11 cellular contexts compared by ENCODE assay signal in the genomic region with DNA sequence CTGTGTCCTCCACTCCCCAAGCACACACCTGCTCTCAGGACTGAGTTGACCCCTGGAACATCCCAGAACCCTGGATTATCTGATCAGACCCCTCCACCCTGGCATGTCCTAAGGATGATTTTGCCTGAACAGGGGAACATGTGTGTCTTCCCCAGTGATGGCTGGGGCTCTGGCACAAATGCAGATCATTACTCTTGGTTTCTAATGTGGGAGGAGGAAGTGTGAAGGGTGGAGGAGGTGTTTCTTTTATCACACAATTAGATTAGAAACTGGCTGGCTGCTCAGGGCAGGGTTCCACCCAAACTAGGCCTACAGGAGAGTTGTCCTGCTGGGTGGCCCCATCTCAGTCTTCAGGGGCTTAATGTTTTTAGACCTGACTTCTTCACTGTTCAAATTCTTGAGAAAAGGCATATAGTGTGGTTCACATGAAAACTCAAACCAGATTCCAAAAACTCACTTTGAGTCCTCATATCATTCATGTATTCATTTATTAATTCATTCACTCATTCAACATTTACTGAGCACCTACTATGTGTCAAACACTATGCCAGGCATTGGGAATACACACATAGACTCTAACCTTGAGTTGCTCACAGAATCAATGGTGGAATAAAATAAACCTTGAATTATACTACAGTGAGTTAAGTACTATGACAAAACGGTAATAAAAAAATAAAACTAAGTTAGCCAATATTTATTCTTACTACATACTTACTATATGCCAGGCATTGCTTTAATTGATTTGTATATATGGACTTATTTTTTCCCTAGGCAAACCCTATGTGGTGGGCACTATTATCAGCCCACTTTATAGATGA.
A peak's percentile ranks its signal among the peaks of the same experiment; 100 is the strongest.
DNase-seq lines count a peak whose midpoint lies in the region; ATAC-seq, FAIRE-seq and TF ChIP-seq lines count a peak whose summit lies in the region.
"Had no signal": no experiment of that assay in that cellular context is flagged by ENCODE, and none has a peak within 500 bp of the region (broad histone marks: within the 10 kb centered on the region; RNA-seq: fewer than 3 reads in every experiment).

No MANE protein-coding gene starts in this region.

- H3K36me3 ChIP-seq in GM12878 (ENCODE audit: control insufficient read depth in 2 of 2, insufficient read depth in 2 of 2, low read length in 1 of 2), result no peaks in the 10 kb centered on the region
- H3K36me3 ChIP-seq in OCI-LY7 (ENCODE audit: insufficient read depth, low read length), result no peaks in the 10 kb centered on the region
- no peaks in the 10 kb centered on the region for H3K36me3 ChIP-seq in right atrium auricular region

- SMC1A ChIA-PET in GM12878 (lab: Charles Lee; ENCODE audit: uncharacterized antibody, unreplicated experiment), result interaction anchor here (0.7 to 2.5 kb wide), 12 partner anchors 8 to 220 kb away, joined by 3 to 14 read pairs (median 6); no protein-coding TSS in a partner anchor

- ATAC-seq in GM19372 (IDR thresholded peaks at IDR 0.05; ENCODE audit: low read depth, unreplicated experiment), result peak; percentile 53
- ATAC-seq in HG03095 (IDR thresholded peaks at IDR 0.05; ENCODE audit: unreplicated experiment), result peak; percentile 52
- ATAC-seq in GM12878, result peak; percentile 73

- H3K79me2 ChIP-seq in GM12878 (ENCODE audit: control insufficient read depth, insufficient read depth, low read length), result no peaks in the 10 kb centered on the region
- no peaks in the 10 kb centered on the region for H3K79me2 ChIP-seq in OCI-LY7 (ENCODE audit: insufficient read depth, low read depth, low read length)

- peak overlapping the region; percentile 9; the same call in 1 of the 2 replicates for H3K27ac ChIP-seq in GM12878 (ENCODE audit: control insufficient read depth, insufficient read depth)
- H3K27ac ChIP-seq in OCI-LY7 (ENCODE audit: low read depth, low read length, poor library complexity, severe bottlenecking), result no peak overlapping the region
- no peak overlapping the region for H3K27ac ChIP-seq in right atrium auricular region

- DNase-seq in GM10248 (ENCODE audit: extremely low spot score) (peak; percentile 29), GM12878 (ENCODE audit: low read depth, low spot score) (no peak), OCI-LY7 (ENCODE audit: low spot score) (no peak), A172 (ENCODE audit: low spot score) (no peak), right atrium auricular region (ENCODE audit: low spot score) (no peak), NCI-H1092 (lab: John Stamatoyannopoulos, UW) (no peak)
- DNase-seq: activated CD8-positive, alpha-beta memory T cell treated with anti-CD3 and anti-CD28 coated beads, Interleukin-2, amount 50 U/mL, for 48 hours; NCI-H1105 treated with DMSO at 0.1 percent for 48 hours had no signal

- TF ChIP-seq EP300 in GM12878 (IDR thresholded peaks at IDR 0.05; ENCODE audit: borderline replicate concordance in 1 of 2, control insufficient read depth in 1 of 2, low read depth in 2 of 2, low read length in 2 of 2), result peak in 1 of 2 experiments; percentile 12; a peak in 1 of 4 replicates

- peak; percentile 54 for FAIRE-seq in GM12878 (lab: Jason Lieb, UNC)
- FAIRE-seq: RCC 7860 had no signal

- no peaks in the 10 kb centered on the region for H3K9me3 ChIP-seq in GM12878 (replicated peaks; ENCODE audit: control insufficient read depth, insufficient read depth, low read length)
- H3K9me3 ChIP-seq in OCI-LY7 (ENCODE audit: low read length), result no peaks in the 10 kb centered on the region
- no peaks in the 10 kb centered on the region for H3K9me3 ChIP-seq in right atrium auricular region

- no peaks in the 10 kb centered on the region for H3K9me2 ChIP-seq in OCI-LY7 (ENCODE audit: insufficient read depth, low read length)

- intact Hi-C loops in GM12878 (cut with micrococcal nuclease; ENCODE audit: unreplicated experiment), result loop anchor here (2.0 to 5.0 kb wide), 5 partner anchors 37 to 223 kb away; a partner anchor contains a TSS
- intact Hi-C loops in OCI-LY7 (cut with micrococcal nuclease; ENCODE audit: unreplicated experiment), result no loop called here

- POLR2A ChIA-PET in GM10248 (lab: Yijun Ruan, JAX), result no interaction called here
- POLR2A ChIA-PET in GM12878 (lab: Charles Lee), result interaction anchor here (0.9 to 1.5 kb wide), 4 partner anchors 28 to 40 kb away, joined by 3 to 8 read pairs (median 4); no protein-coding TSS in a partner anchor
- POLR2A ChIA-PET in OCI-LY7 (lab: Charles Lee), result no interaction called here

- TF ChIP-seq CTCF in GM10248 (IDR thresholded peaks at IDR 0.05; ENCODE audit: control extremely low read depth, extremely low read depth, low read depth, missing control alignments) (no peak), GM12878 (IDR thresholded peaks at IDR 0.05 in 2 of 3, conservative IDR thresholded peaks at IDR 0.05 in 1 of 3; ENCODE audit: control insufficient read depth in 2 of 3, extremely low read depth in 1 of 3, insufficient read depth in 1 of 3, low read depth in 3 of 3, low read length in 3 of 3) (no peak), OCI-LY7 (conservative IDR thresholded peaks at IDR 0.05; ENCODE audit: low read length) (no peak), right atrium auricular region (IDR thresholded peaks at IDR 0.05) (no peak)

- H3K9ac ChIP-seq in GM12878 (ENCODE audit: control insufficient read depth, insufficient read depth, low read length), result no peak overlapping the region

- H4K20me1 ChIP-seq in GM12878 (ENCODE audit: control insufficient read depth, insufficient read depth) (no peaks in the 10 kb centered on the region), OCI-LY7 (ENCODE audit: insufficient read depth, low read length) (no peaks in the 10 kb centered on the region)

- RAD21 ChIA-PET in GM12878 (lab: Charles Lee; ENCODE audit: unreplicated experiment), result interaction anchor here (1.0 to 2.4 kb wide), 4 partner anchors 7 to 37 kb away, joined by 4 to 9 read pairs (median 5); no protein-coding TSS in a partner anchor

- BruUV-seq in GM12878 (replicated peaks; lab: Mats Ljungman, UMichigan), result no TSS peak
- BruUV-seq in OCI-LY7 (replicated peaks; lab: Mats Ljungman, UMichigan), result no TSS peak

- no peak for TF ChIP-seq POLR2A in GM12878 (IDR thresholded peaks at IDR 0.05; ENCODE audit: low read depth, low read length)

- TF ChIP-seq RAD21 in GM12878 (IDR thresholded peaks at IDR 0.05; ENCODE audit: insufficient read depth, low read depth, low read length), result no peak

- H3K4me1 ChIP-seq in GM12878 (ENCODE audit: control insufficient read depth, insufficient read depth, low read length) (peaks cover 43% of the 10 kb centered on the region), OCI-LY7 (ENCODE audit: insufficient read depth, low read length, poor library complexity, severe bottlenecking) (no peaks in the 10 kb centered on the region), right atrium auricular region (peaks cover 0 to 20% of the 10 kb centered on the region in 2 donors)

- in situ Hi-C loops in GM12878 (cut with MboI), result no loop called here

- H3K4me2 ChIP-seq in GM12878 (ENCODE audit: control insufficient read depth, insufficient read depth) (peak overlapping the region; percentile 63), OCI-LY7 (ENCODE audit: low read length) (no peak overlapping the region)

- H3K27me3 ChIP-seq in GM12878 (replicated peaks in 1 of 2; ENCODE audit: control insufficient read depth in 2 of 2, insufficient read depth in 2 of 2, low read length in 1 of 2) (no peaks in the 10 kb centered on the region), right atrium auricular region (no peaks in the 10 kb centered on the region)

- WGBS in GM12878 (ENCODE audit: insufficient coverage, insufficient replicate concordance, low lambda C conversion rate, missing lambda C conversion rate), result 0% methylated on average over 1 of the region's 1 CpG

- H2AFZ ChIP-seq in GM12878 (ENCODE audit: control insufficient read depth, low read depth, low read length) (no peak overlapping the region), OCI-LY7 (ENCODE audit: low read length) (no peak overlapping the region)

- CTCF ChIA-PET in GM10248 (lab: Yijun Ruan, JAX) (interaction anchor here (1.5 kb wide), 1 partner anchor 99 kb away, joined by 3 read pairs; no protein-coding TSS in a partner anchor), GM12878 (lab: Yijun Ruan, JAX) (interaction anchor here (0.7 to 1.4 kb wide), 4 partner anchors 10 to 101 kb away, joined by 3 to 4 read pairs (median 3); no protein-coding TSS in a partner anchor), OCI-LY7 (lab: Charles Lee; ENCODE audit: unreplicated experiment) (no interaction called here)

- H3K4me3 ChIP-seq in GM12878 (no peak overlapping the region), OCI-LY7 (ENCODE audit: low read depth, low read length, poor library complexity, severe bottlenecking) (no peak overlapping the region), right atrium auricular region (no peak overlapping the region)

TF ChIP-seq in GM12878, 131 proteins besides CTCF, POLR2A, EP300 and RAD21 (continues in another document):
- TF ChIP-seq, protein P1, sequence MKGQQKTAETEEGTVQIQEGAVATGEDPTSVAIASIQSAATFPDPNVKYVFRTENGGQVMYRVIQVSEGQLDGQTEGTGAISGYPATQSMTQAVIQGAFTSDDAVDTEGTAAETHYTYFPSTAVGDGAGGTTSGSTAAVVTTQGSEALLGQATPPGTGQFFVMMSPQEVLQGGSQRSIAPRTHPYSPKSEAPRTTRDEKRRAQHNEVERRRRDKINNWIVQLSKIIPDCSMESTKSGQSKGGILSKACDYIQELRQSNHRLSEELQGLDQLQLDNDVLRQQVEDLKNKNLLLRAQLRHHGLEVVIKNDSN (IDR thresholded peaks at IDR 0.05; ENCODE audit: borderline replicate concordance, extremely low read length, insufficient read depth, low read depth, low read length), result no peak
- TF ChIP-seq ASH2L (IDR thresholded peaks at IDR 0.05; ENCODE audit: borderline replicate concordance, low read depth) (no peak), IKZF1 (conservative IDR thresholded peaks at IDR 0.05) (peak; percentile 61), RCOR1 (conservative IDR thresholded peaks at IDR 0.05; ENCODE audit: low read depth, low read length) (no peak), SMARCA5 (IDR thresholded peaks at IDR 0.05) (no peak), BRCA1 (IDR thresholded peaks at IDR 0.05; ENCODE audit: low read depth, low read length) (no peak), LARP7 (IDR thresholded peaks at IDR 0.05) (no peak), EED (IDR thresholded peaks at IDR 0.05; ENCODE audit: low read depth) (0 out of 2 replicates have a peak, but pooled peaks have one; percentile 31)
- TF ChIP-seq, protein P2, sequence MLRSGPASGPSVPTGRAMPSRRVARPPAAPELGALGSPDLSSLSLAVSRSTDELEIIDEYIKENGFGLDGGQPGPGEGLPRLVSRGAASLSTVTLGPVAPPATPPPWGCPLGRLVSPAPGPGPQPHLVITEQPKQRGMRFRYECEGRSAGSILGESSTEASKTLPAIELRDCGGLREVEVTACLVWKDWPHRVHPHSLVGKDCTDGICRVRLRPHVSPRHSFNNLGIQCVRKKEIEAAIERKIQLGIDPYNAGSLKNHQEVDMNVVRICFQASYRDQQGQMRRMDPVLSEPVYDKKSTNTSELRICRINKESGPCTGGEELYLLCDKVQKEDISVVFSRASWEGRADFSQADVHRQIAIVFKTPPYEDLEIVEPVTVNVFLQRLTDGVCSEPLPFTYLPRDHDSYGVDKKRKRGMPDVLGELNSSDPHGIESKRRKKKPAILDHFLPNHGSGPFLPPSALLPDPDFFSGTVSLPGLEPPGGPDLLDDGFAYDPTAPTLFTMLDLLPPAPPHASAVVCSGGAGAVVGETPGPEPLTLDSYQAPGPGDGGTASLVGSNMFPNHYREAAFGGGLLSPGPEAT (IDR thresholded peaks at IDR 0.05; ENCODE audit: low read depth), result peak; percentile 20; the same call in 1 of the 2 replicates
